Comparison of ENCODE assay signal across 1 cellular context in genomic region chr12:55681142-55682077, GRCh38.
TF ChIP-seq lines count a peak whose summit lies in the region.

No MANE protein-coding gene starts in this region.

TF ChIP-seq in IMR-90, 13 proteins besides CTCF, POLR2A, EP300 and RAD21:
- TF ChIP-seq SMC3 (IDR thresholded peaks at IDR 0.05; ENCODE audit: low read depth, low read length) (peak; percentile 42; the same call in 1 of the 2 replicates), RCOR1 (IDR thresholded peaks at IDR 0.05; ENCODE audit: insufficient replicate concordance, low read length) (no peak), NFE2L2 (IDR thresholded peaks at IDR 0.05; ENCODE audit: low read depth, low read length) (0 out of 2 replicates have a peak, but pooled peaks have one; percentile 15)
TF ChIP-seq in IMR-90: peak in this region for 2.
